ENCODE assay signal across 33 cellular contexts in genomic region chr4:143524211-143524610, GRCh38.
"Had no signal": no experiment of that assay in that cellular context is flagged by ENCODE, and none has a peak within 500 bp of the region (broad histone marks: within the 10 kb centered on the region; RNA-seq: fewer than 3 reads in every experiment).

No MANE protein-coding gene starts in this region.

- H3K9me3 ChIP-seq: adrenal gland, body of pancreas, colonic mucosa, esophagus squamous epithelium had no signal

- H3K27ac ChIP-seq: adrenal gland, body of pancreas, colonic mucosa, epithelial cell of prostate, esophagus squamous epithelium, WERI-Rb-1 had no signal

- H3K27me3 Mint-ChIP-seq: activated B cell treated with CpG ODN at 0.5 μM for 24 hours; activated naive CD4-positive, alpha-beta T cell treated with anti-CD3 and anti-CD28 coated beads, Interleukin-2, amount 10 ng/mL, durations not matched to agents 7 days and 5 days; activated naive CD8-positive, alpha-beta T cell treated with anti-CD3 and anti-CD28 coated beads for 36 hours; activated naive CD8-positive, alpha-beta T cell treated with anti-CD3 and anti-CD28 coated beads, Interleukin-2, amount 50 U/mL, for 24 hours; activated T-cell treated with anti-CD3 and anti-CD28 coated beads, Interleukin-2, amount 50 U/mL, for 24 hours; T-cell had no signal

- DNase-seq: activated B cell treated with CpG ODN at 0.5 μM for 24 hours; activated CD4-positive, alpha-beta T cell treated with anti-CD3 and anti-CD28 coated beads for 48 hours; activated CD4-positive, alpha-beta T cell treated with anti-CD3 and anti-CD28 coated beads, Interleukin-2, amount 50 U/mL, for 1 hour; activated CD4-positive, alpha-beta T cell treated with anti-CD3 and anti-CD28 coated beads, Interleukin-2, amount 50 U/mL, for 48 hours; activated CD8-positive, alpha-beta memory T cell treated with anti-CD3 and anti-CD28 coated beads, Interleukin-2, amount 50 U/mL, for 48 hours; activated gamma-delta T cell; activated naive CD4-positive, alpha-beta T cell; activated naive CD4-positive, alpha-beta T cell treated with anti-CD3 and anti-CD28 coated beads, Interleukin-2, amount 10 ng/mL, durations not matched to agents 7 days and 5 days; activated naive CD8-positive, alpha-beta T cell treated with anti-CD3 and anti-CD28 coated beads for 36 hours; activated naive CD8-positive, alpha-beta T cell treated with anti-CD3 and anti-CD28 coated beads, Interleukin-2, amount 50 U/mL, for 24 hours; activated T-cell treated with anti-CD3 and anti-CD28 coated beads for 4 hours; activated T-cell treated with anti-CD3 and anti-CD28 coated beads, Interleukin-2, amount 50 U/mL, for 24 hours; activated T-cell treated with anti-CD3 and anti-CD28 coated beads, Interleukin-2, amount 50 U/mL, for 72 hours; adrenal gland; amygdala; aorta; body of pancreas; caudate nucleus; cerebellar nuclear complex; colonic mucosa; effector CD8-positive, alpha-beta T cell; esophagus squamous epithelium; foreskin melanocyte; head of caudate nucleus; SW 1271; T-cell; T1000; WERI-Rb-1 had no signal

- H3K4me1 ChIP-seq: colonic mucosa had no signal

- H3K4me3 Mint-ChIP-seq: activated B cell treated with CpG ODN at 0.5 μM for 24 hours; activated naive CD4-positive, alpha-beta T cell treated with anti-CD3 and anti-CD28 coated beads, Interleukin-2, amount 10 ng/mL, durations not matched to agents 7 days and 5 days; activated naive CD8-positive, alpha-beta T cell treated with anti-CD3 and anti-CD28 coated beads for 36 hours; activated naive CD8-positive, alpha-beta T cell treated with anti-CD3 and anti-CD28 coated beads, Interleukin-2, amount 50 U/mL, for 24 hours; activated T-cell treated with anti-CD3 and anti-CD28 coated beads, Interleukin-2, amount 50 U/mL, for 24 hours; activated T-cell treated with anti-CD3 and anti-CD28 coated beads, Interleukin-2, amount 50 U/mL, for 72 hours; T-cell; T-helper 1 cell treated with Interleukin-12 subunit alpha and Interleukin-12 subunit beta and Interleukin-4 antibody, amounts not matched to agents 30 μg/mL and 1 μg/mL, for 36 hours had no signal

- H3K9me3 Mint-ChIP-seq: activated B cell treated with CpG ODN at 0.5 μM for 24 hours; activated naive CD4-positive, alpha-beta T cell treated with anti-CD3 and anti-CD28 coated beads, Interleukin-2, amount 10 ng/mL, durations not matched to agents 7 days and 5 days; activated naive CD8-positive, alpha-beta T cell treated with anti-CD3 and anti-CD28 coated beads for 36 hours; activated naive CD8-positive, alpha-beta T cell treated with anti-CD3 and anti-CD28 coated beads, Interleukin-2, amount 50 U/mL, for 24 hours; activated T-cell treated with anti-CD3 and anti-CD28 coated beads, Interleukin-2, amount 50 U/mL, for 24 hours; activated T-cell treated with anti-CD3 and anti-CD28 coated beads, Interleukin-2, amount 50 U/mL, for 72 hours; T-cell; T-helper 1 cell treated with Interleukin-12 subunit alpha and Interleukin-12 subunit beta and Interleukin-4 antibody, amounts not matched to agents 30 μg/mL and 1 μg/mL, for 36 hours had no signal

- H3K4me3 ChIP-seq: adrenal gland, body of pancreas, colonic mucosa, esophagus squamous epithelium had no signal

- ATAC-seq: activated CD4-positive, CD25-positive, alpha-beta regulatory T cell treated with anti-CD3 and anti-CD28 coated beads, Interleukin-2, amount 50 U/mL, for 24 hours; activated naive CD8-positive, alpha-beta T cell treated with anti-CD3 and anti-CD28 coated beads, Interleukin-2, amount 50 U/mL, for 24 hours; activated T-cell treated with anti-CD3 and anti-CD28 coated beads, Interleukin-2, amount 50 U/mL, for 72 hours; body of pancreas; T-cell had no signal

- H3K27me3 ChIP-seq: adrenal gland, body of pancreas, colonic mucosa, esophagus squamous epithelium had no signal

- FAIRE-seq: endometrium, endothelial cell of umbilical vein had no signal

- H3K27ac Mint-ChIP-seq: activated B cell treated with CpG ODN at 0.5 μM for 24 hours; activated naive CD4-positive, alpha-beta T cell treated with anti-CD3 and anti-CD28 coated beads, Interleukin-2, amount 10 ng/mL, durations not matched to agents 7 days and 5 days; activated naive CD8-positive, alpha-beta T cell treated with anti-CD3 and anti-CD28 coated beads for 36 hours; activated naive CD8-positive, alpha-beta T cell treated with anti-CD3 and anti-CD28 coated beads, Interleukin-2, amount 50 U/mL, for 24 hours; activated T-cell treated with anti-CD3 and anti-CD28 coated beads, Interleukin-2, amount 50 U/mL, for 72 hours; T-cell; T-helper 1 cell treated with Interleukin-12 subunit alpha and Interleukin-12 subunit beta and Interleukin-4 antibody, amounts not matched to agents 30 μg/mL and 1 μg/mL, for 36 hours had no signal
